1 cellular context compared by ENCODE assay signal in genomic region chr7:25314729-25315267, GRCh38.
TF ChIP-seq lines count a peak whose summit lies in the region.

No MANE protein-coding gene starts in this region.

TF ChIP-seq in GM23338, 12 proteins besides CTCF, POLR2A, EP300 and RAD21 (continued from another document):
- TF ChIP-seq, protein P1, sequence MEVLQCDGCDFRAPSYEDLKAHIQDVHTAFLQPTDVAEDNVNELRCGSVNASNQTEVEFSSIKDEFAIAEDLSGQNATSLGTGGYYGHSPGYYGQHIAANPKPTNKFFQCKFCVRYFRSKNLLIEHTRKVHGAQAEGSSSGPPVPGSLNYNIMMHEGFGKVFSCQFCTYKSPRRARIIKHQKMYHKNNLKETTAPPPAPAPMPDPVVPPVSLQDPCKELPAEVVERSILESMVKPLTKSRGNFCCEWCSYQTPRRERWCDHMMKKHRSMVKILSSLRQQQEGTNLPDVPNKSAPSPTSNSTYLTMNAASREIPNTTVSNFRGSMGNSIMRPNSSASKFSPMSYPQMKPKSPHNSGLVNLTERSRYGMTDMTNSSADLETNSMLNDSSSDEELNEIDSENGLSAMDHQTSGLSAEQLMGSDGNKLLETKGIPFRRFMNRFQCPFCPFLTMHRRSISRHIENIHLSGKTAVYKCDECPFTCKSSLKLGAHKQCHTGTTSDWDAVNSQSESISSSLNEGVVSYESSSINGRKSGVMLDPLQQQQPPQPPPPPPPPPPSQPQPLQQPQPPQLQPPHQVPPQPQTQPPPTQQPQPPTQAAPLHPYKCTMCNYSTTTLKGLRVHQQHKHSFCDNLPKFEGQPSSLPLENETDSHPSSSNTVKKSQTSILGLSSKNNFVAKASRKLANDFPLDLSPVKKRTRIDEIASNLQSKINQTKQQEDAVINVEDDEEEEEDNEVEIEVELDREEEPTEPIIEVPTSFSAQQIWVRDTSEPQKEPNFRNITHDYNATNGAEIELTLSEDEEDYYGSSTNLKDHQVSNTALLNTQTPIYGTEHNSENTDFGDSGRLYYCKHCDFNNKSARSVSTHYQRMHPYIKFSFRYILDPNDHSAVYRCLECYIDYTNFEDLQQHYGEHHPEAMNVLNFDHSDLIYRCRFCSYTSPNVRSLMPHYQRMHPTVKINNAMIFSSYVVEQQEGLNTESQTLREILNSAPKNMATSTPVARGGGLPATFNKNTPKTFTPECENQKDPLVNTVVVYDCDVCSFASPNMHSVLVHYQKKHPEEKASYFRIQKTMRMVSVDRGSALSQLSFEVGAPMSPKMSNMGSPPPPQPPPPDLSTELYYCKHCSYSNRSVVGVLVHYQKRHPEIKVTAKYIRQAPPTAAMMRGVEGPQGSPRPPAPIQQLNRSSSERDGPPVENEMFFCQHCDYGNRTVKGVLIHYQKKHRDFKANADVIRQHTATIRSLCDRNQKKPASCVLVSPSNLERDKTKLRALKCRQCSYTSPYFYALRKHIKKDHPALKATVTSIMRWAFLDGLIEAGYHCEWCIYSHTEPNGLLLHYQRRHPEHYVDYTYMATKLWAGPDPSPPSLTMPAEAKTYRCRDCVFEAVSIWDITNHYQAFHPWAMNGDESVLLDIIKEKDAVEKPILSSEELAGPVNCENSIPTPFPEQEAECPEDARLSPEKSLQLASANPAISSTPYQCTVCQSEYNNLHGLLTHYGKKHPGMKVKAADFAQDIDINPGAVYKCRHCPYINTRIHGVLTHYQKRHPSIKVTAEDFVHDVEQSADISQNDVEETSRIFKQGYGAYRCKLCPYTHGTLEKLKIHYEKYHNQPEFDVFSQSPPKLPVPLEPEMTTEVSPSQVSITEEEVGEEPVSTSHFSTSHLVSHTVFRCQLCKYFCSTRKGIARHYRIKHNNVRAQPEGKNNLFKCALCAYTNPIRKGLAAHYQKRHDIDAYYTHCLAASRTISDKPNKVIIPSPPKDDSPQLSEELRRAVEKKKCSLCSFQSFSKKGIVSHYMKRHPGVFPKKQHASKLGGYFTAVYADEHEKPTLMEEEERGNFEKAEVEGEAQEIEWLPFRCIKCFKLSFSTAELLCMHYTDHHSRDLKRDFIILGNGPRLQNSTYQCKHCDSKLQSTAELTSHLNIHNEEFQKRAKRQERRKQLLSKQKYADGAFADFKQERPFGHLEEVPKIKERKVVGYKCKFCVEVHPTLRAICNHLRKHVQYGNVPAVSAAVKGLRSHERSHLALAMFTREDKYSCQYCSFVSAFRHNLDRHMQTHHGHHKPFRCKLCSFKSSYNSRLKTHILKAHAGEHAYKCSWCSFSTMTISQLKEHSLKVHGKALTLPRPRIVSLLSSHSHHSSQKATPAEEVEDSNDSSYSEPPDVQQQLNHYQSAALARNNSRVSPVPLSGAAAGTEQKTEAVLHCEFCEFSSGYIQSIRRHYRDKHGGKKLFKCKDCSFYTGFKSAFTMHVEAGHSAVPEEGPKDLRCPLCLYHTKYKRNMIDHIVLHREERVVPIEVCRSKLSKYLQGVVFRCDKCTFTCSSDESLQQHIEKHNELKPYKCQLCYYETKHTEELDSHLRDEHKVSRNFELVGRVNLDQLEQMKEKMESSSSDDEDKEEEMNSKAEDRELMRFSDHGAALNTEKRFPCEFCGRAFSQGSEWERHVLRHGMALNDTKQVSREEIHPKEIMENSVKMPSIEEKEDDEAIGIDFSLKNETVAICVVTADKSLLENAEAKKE (CRISPR knock-in tag; IDR thresholded peaks at IDR 0.05): no peak
- TF ChIP-seq EZH2phosphoT487 (IDR thresholded peaks at IDR 0.05; ENCODE audit: unreplicated experiment) (no peak), ZNF114 (CRISPR knock-in tag; IDR thresholded peaks at IDR 0.05) (no peak), POLR2AphosphoS5 (IDR thresholded peaks at IDR 0.05; ENCODE audit: low read depth) (no peak)
- TF ChIP-seq, protein P2, sequence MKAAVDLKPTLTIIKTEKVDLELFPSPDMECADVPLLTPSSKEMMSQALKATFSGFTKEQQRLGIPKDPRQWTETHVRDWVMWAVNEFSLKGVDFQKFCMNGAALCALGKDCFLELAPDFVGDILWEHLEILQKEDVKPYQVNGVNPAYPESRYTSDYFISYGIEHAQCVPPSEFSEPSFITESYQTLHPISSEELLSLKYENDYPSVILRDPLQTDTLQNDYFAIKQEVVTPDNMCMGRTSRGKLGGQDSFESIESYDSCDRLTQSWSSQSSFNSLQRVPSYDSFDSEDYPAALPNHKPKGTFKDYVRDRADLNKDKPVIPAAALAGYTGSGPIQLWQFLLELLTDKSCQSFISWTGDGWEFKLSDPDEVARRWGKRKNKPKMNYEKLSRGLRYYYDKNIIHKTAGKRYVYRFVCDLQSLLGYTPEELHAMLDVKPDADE (IDR thresholded peaks at IDR 0.05): no peak
